Comparison of ENCODE assay signal across 10 cellular contexts in genomic region chr5:36070687-36071571, GRCh38. TPM values are rescaled to one million over a fixed set of nuclear protein-coding genes. Genes with fewer than 3 reads are reported as not detected.
DNase-seq lines count a peak whose midpoint lies in the region; ATAC-seq and TF ChIP-seq lines count a peak whose summit lies in the region.
"Had no signal": no experiment of that assay in that cellular context is flagged by ENCODE, and none has a peak within 500 bp of the region (broad histone marks: within the 10 kb centered on the region; RNA-seq: fewer than 3 reads in every experiment).

No MANE protein-coding gene starts in this region.

- H3K4me2 ChIP-seq in mesendoderm (ENCODE audit: low read length), result no peak overlapping the region

- no peak overlapping the region for H2BK15ac ChIP-seq in mesendoderm (replicated peaks; ENCODE audit: low read depth)

- no peaks in the 10 kb centered on the region for H3K9me3 ChIP-seq in Panc1 (ENCODE audit: control insufficient read depth, insufficient read depth, low read depth, low read length)
- no peaks in the 10 kb centered on the region for H3K9me3 ChIP-seq in lower lobe of right lung
- H3K9me3 ChIP-seq: prostate gland had no signal

- no peak overlapping the region for H2BK120ac ChIP-seq in mesendoderm (ENCODE audit: low read depth, low read length)

- H3K9ac ChIP-seq in mesendoderm (ENCODE audit: low read length), result no peak overlapping the region

- H3K79me2 ChIP-seq in mesendoderm (ENCODE audit: control insufficient read depth, insufficient read depth, low read length), result no peaks in the 10 kb centered on the region

- POLR2A ChIA-PET in Panc1 (lab: Charles Lee), result no interaction called here

- ATAC-seq in Panc1, result peak; percentile 66
- peak; percentile 71 to 80 for ATAC-seq in lower lobe of right lung
- ATAC-seq in GM21515 (IDR thresholded peaks at IDR 0.05; ENCODE audit: unreplicated experiment), result no peak

- H3K27me3 ChIP-seq in GM06990 (replicated peaks; ENCODE audit: control insufficient read depth, insufficient read depth, low read length) (0 out of 2 replicates have a peak, but pooled peaks cover 1% of the 10 kb centered on the region), Panc1 (ENCODE audit: control insufficient read depth, insufficient read depth, low read length) (peaks cover 10% of the 10 kb centered on the region), lower lobe of right lung (ENCODE audit: low read depth) (peaks cover 12% of the 10 kb centered on the region), mesendoderm (ENCODE audit: insufficient read depth, low read length, poor library complexity) (no peaks in the 10 kb centered on the region)

- H3K18ac ChIP-seq in mesendoderm (ENCODE audit: low read length), result no peak overlapping the region

- intact Hi-C loops in Panc1 (cut with micrococcal nuclease; ENCODE audit: unreplicated experiment) (no loop called here), lower lobe of right lung (cut with DNase I) (no loop called here)

- no peak overlapping the region for H3K23ac ChIP-seq in mesendoderm (ENCODE audit: low read length)

- no peak for DNase-seq in GM06990 (ENCODE audit: extremely low read depth, insufficient read length)
- peak; percentile 27 for DNase-seq in H4 (ENCODE audit: low spot score)
- DNase-seq in Panc1 (ENCODE audit: low read depth, low spot score), result no peak
- DNase-seq in lower lobe of right lung, result peak; percentile 53
- DNase-seq in mesendoderm, result no peak
- no peak for DNase-seq in retina
- no peak for DNase-seq in HT-29 (ENCODE audit: low spot score)
- DNase-seq: Right ventricle myocardium superior had no signal

- in situ Hi-C loops in Panc1 (cut with HindIII; ENCODE audit: low pct_unique_long_range_greater_than_20kb, low sequenced_read_pairs), result no loop called here

- H2AK5ac ChIP-seq in mesendoderm (ENCODE audit: low read length), result no peak overlapping the region

- no peak overlapping the region for H2BK5ac ChIP-seq in mesendoderm (ENCODE audit: low read length)

- no TSS peak for BruUV-seq in Panc1 (replicated peaks; lab: Mats Ljungman, UMichigan)

- no peaks in the 10 kb centered on the region for H3K36me3 ChIP-seq in GM06990 (ENCODE audit: control insufficient read depth, insufficient read depth, low read length)
- no peaks in the 10 kb centered on the region for H3K36me3 ChIP-seq in Panc1 (ENCODE audit: control insufficient read depth, insufficient read depth, low read length)
- no peaks in the 10 kb centered on the region for H3K36me3 ChIP-seq in lower lobe of right lung
- no peaks in the 10 kb centered on the region for H3K36me3 ChIP-seq in mesendoderm (ENCODE audit: control insufficient read depth, insufficient read depth, low read length)
- H3K36me3 ChIP-seq: prostate gland had no signal

- H3K4me3 ChIP-seq in GM06990 (replicated peaks; ENCODE audit: low read depth, low read length) (peak overlapping the region; percentile 36), Panc1 (ENCODE audit: low read depth in 2 of 2, low read length in 2 of 2) (peak overlapping the region; percentile 28 to 53), lower lobe of right lung (peak overlapping the region; percentile 33), mesendoderm (ENCODE audit: low read length) (no peak overlapping the region)
- H3K4me3 ChIP-seq: prostate gland had no signal

- H3K4me1 ChIP-seq in Panc1 (ENCODE audit: control insufficient read depth, insufficient read depth, low read length) (no peaks in the 10 kb centered on the region; the same call in 1 of the 2 replicates), lower lobe of right lung (no peaks in the 10 kb centered on the region), mesendoderm (ENCODE audit: control insufficient read depth, low read depth, low read length) (no peaks in the 10 kb centered on the region)
- H3K4me1 ChIP-seq: prostate gland had no signal

- H3K56ac ChIP-seq in mesendoderm (ENCODE audit: low read length), result no peak overlapping the region

- no peak overlapping the region for H3K27ac ChIP-seq in Panc1 (ENCODE audit: low read length)
- H3K27ac ChIP-seq in lower lobe of right lung, result no peak overlapping the region
- H3K27ac ChIP-seq in mesendoderm (ENCODE audit: low read depth, low read length), result no peak overlapping the region
- H3K27ac ChIP-seq: prostate gland had no signal

- no peak overlapping the region for H3K4ac ChIP-seq in mesendoderm (ENCODE audit: low read depth, low read length)

- H3K79me1 ChIP-seq in mesendoderm (ENCODE audit: low read length), result no peaks in the 10 kb centered on the region

- CTCF ChIA-PET in Panc1 (lab: Charles Lee), result no interaction called here

- whole genome bisulfite sequencing in mesendoderm (ENCODE audit: extremely low coverage, insufficient coverage, low lambda C conversion rate), result no CpG with 5 or more reads among the region's 9 CpGs

- TF ChIP-seq CTCF in GM06990 (IDR thresholded peaks at IDR 0.05; ENCODE audit: insufficient read depth, low read length, poor library complexity, severe bottlenecking) (no peak), Panc1 (IDR thresholded peaks at IDR 0.05) (no peak), lower lobe of right lung (IDR thresholded peaks at IDR 0.05) (no peak)

- H4K8ac ChIP-seq in mesendoderm (ENCODE audit: low read depth, low read length), result no peak overlapping the region

- H4K5ac ChIP-seq in mesendoderm (ENCODE audit: low read length), result no peak overlapping the region

RNA-seq across cellular contexts. Expression of gene UGT3A2, which starts 4.2 kb away (rescaled TPM):
- total RNA-seq in H4 (2014; rRNA removed; shearing (Covaris generic)), result 0.12 and 0.33 TPM in 2 replicates
- total RNA-seq in Panc1 (2021; ENCODE audit: unreplicated experiment), result 0.10 TPM
- polyA plus RNA-seq in Panc1 (2012; ENCODE audit: insufficient read length), result not detected
- total RNA-seq in lower lobe of right lung, result not detected
- 13.5 TPM for polyA plus RNA-seq in mesendoderm (2013, experiment 1 of 2)
- 14.2 TPM for polyA plus RNA-seq in mesendoderm (2013, experiment 2 of 2)
- not detected in 2 replicates for total RNA-seq in HT-29 (2014; rRNA removed; shearing (Covaris generic))
- total RNA-seq: Right ventricle myocardium superior had no signal

Comparison
In these comparisons a context has a peak if more than half of its experiments do, and no peak if none do; other contexts are left out.
1. DNase-seq: peak in H4 (single experiment) and lower lobe of right lung (single experiment); none in GM06990 (single experiment), Panc1 (single experiment), mesendoderm (single experiment), retina (single experiment) and HT-29 (single experiment).